Comparison of ENCODE assay signal across 1 cellular context in the genomic region with DNA sequence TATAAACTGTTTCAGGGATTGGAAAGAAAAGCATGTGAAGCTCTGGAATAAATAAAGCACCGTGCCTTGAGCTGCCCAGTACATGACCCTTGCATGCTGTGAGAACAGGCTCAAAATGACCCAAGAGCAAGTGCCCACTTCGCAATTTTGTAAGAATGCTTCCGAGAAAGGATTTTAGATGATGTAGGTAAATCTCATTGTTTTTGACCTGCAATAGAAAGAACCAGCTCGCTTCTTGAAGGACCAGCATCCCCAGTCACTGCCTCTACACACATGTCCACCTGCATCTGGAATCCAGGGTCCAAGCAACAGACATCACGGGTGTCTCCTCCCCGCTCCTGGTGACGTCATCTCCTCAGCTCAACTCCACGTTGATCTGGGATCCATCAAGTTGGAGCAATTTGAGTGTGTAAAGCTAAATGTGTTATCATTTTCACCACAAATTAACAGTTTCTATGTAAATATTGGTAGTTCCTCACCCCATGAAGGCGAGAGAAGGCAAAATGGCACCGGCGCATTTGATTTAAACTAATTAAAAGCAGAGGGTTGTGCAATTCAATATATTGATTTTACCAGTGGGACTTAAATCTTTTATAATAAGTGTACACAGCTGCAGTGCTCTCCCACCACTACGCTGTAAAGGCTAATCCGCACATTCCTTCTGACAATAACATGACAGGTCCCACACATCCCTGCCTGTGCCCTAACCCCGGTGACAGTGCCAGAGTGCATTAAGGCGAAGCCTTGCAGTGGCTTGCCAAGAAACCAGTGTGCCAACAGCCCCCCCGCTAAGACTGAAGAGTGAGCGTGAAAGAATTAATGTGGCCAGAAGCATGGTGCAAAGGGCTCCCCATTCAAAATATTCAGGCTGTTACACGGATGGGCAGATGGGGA.
TF ChIP-seq lines count a peak whose summit lies in the region.

No MANE protein-coding gene starts in this region.

TF ChIP-seq in HEK293, 187 proteins besides CTCF, POLR2A, EP300 and RAD21 (continued from another document):
- no peak for TF ChIP-seq GLI4 (tag by site-specific recombination; IDR thresholded peaks at IDR 0.05)
- TF ChIP-seq, protein P1, sequence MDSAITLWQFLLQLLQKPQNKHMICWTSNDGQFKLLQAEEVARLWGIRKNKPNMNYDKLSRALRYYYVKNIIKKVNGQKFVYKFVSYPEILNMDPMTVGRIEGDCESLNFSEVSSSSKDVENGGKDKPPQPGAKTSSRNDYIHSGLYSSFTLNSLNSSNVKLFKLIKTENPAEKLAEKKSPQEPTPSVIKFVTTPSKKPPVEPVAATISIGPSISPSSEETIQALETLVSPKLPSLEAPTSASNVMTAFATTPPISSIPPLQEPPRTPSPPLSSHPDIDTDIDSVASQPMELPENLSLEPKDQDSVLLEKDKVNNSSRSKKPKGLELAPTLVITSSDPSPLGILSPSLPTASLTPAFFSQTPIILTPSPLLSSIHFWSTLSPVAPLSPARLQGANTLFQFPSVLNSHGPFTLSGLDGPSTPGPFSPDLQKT (IDR thresholded peaks at IDR 0.05; ENCODE audit: borderline replicate concordance, low read depth, low read length): no peak
